Comparison of ENCODE assay signal across 20 cellular contexts in genomic region chr5:116037236-116037822, GRCh38. TPM values are rescaled to one million over a fixed set of nuclear protein-coding genes. Genes with fewer than 3 reads are reported as not detected.
DNase-seq lines count a peak whose midpoint lies in the region; ATAC-seq, FAIRE-seq and TF ChIP-seq lines count a peak whose summit lies in the region.
"Had no signal": no experiment of that assay in that cellular context is flagged by ENCODE, and none has a peak within 500 bp of the region (broad histone marks: within the 10 kb centered on the region; RNA-seq: fewer than 3 reads in every experiment).

No MANE protein-coding gene starts in this region.

- no peak overlapping the region for H2AFZ ChIP-seq in OCI-LY3 (ENCODE audit: low read depth, low read length)

- CTCF ChIA-PET in A549 (lab: Yijun Ruan, JAX): interaction anchor here (0.6 to 1.1 kb wide), 3 partner anchors 12 to 147 kb away, joined by 3 read pairs; no protein-coding TSS in a partner anchor
- CTCF ChIA-PET in activated CD4-positive, alpha-beta memory T cell treated with anti-CD3 and anti-CD28 coated beads for 36 hours (lab: Charles Lee): no interaction called here

- H3K36me3 Mint-ChIP-seq in activated CD4-positive, alpha-beta memory T cell treated with anti-CD3 and anti-CD28 coated beads for 36 hours: no peaks in the 10 kb centered on the region

- no peak overlapping the region for H3K9ac ChIP-seq in OCI-LY3 (ENCODE audit: low read length)

- FAIRE-seq in A549 (lab: Jason Lieb, UNC) (no peak), GM18507 (lab: Jason Lieb, UNC) (peak; percentile 47)

- H3K9me3 Mint-ChIP-seq in activated CD4-positive, alpha-beta memory T cell treated with anti-CD3 and anti-CD28 coated beads for 36 hours: no peaks in the 10 kb centered on the region
- H3K9me3 Mint-ChIP-seq: activated CD4-positive, alpha-beta T cell treated with anti-CD3 and anti-CD28 coated beads, Interleukin-2, amount 10 ng/mL, durations not matched to agents 7 days and 5 days had no signal

- WGBS in A549 (ENCODE audit: missing lambda C conversion rate): 32% methylated on average over 3 of the region's 3 CpGs

- intact Hi-C loops in activated CD4-positive, alpha-beta memory T cell treated with anti-CD3 and anti-CD28 coated beads for 36 hours (cut with micrococcal nuclease): no loop called here

- H3K27ac ChIP-seq in A549: no peak overlapping the region
- H3K27ac ChIP-seq in OCI-LY3 (ENCODE audit: low read length): no peak overlapping the region
- H3K27ac ChIP-seq: neutrophil, uterus had no signal

- H3K4me1 ChIP-seq in A549 (peaks cover 2% of the 10 kb centered on the region; the same call in 1 of the 3 replicates), OCI-LY3 (ENCODE audit: low read length) (peaks cover 35% of the 10 kb centered on the region)
- H3K4me1 ChIP-seq: uterus had no signal

- no peak for TF ChIP-seq EP300 in A549 (IDR thresholded peaks at IDR 0.05)

- no peaks in the 10 kb centered on the region for H3K36me3 ChIP-seq in OCI-LY3 (replicated peaks; ENCODE audit: low read depth, low read length)
- H3K36me3 ChIP-seq: neutrophil, uterus had no signal

- H3K4me2 ChIP-seq in A549 (no peak overlapping the region), OCI-LY3 (ENCODE audit: low read length) (no peak overlapping the region)

- peaks cover 23% of the 10 kb centered on the region for H3K27me3 Mint-ChIP-seq in activated CD4-positive, alpha-beta memory T cell treated with anti-CD3 and anti-CD28 coated beads for 36 hours

- POLR2A ChIA-PET in A549 (lab: Yijun Ruan, JAX): no interaction called here
- POLR2A ChIA-PET in activated CD4-positive, alpha-beta memory T cell treated with anti-CD3 and anti-CD28 coated beads for 36 hours (lab: Charles Lee): no interaction called here

- TF ChIP-seq RAD21 in A549 (conservative IDR thresholded peaks at IDR 0.05 in 1 of 2, IDR thresholded peaks at IDR 0.05 in 1 of 2): peak; percentile 20 to 23; a peak in 2 of 5 replicates

- TF ChIP-seq POLR2A in A549 (IDR thresholded peaks at IDR 0.05; ENCODE audit: low read length): no peak

- no peak for ATAC-seq in A549
- no peak for ATAC-seq in GM18502 (IDR thresholded peaks at IDR 0.05; ENCODE audit: poor library complexity, unreplicated experiment)

- TF ChIP-seq CTCF in A549 (IDR thresholded peaks at IDR 0.05): peak; percentile 25; the same call in 2 of the 3 replicates
- TF ChIP-seq CTCF in OCI-LY3 (IDR thresholded peaks at IDR 0.05; ENCODE audit: low read depth, low read length): peak; percentile 38; the same call in 1 of the 2 replicates
- peak; percentile 19 for TF ChIP-seq CTCF in fibroblast of mammary gland (conservative IDR thresholded peaks at IDR 0.05; ENCODE audit: control insufficient read depth, insufficient read depth, low read depth, low read length)

- H3K27me3 ChIP-seq in OCI-LY3 (ENCODE audit: low read depth, low read length): peaks cover 7% of the 10 kb centered on the region
- H3K27me3 ChIP-seq: neutrophil, uterus had no signal

- H3K4me1 Mint-ChIP-seq in activated CD4-positive, alpha-beta memory T cell treated with anti-CD3 and anti-CD28 coated beads for 36 hours (ENCODE audit: low read depth): no peaks in the 10 kb centered on the region

- no peaks in the 10 kb centered on the region for H4K20me1 ChIP-seq in OCI-LY3 (ENCODE audit: insufficient read depth, low read length)

- H3K27ac Mint-ChIP-seq in activated CD4-positive, alpha-beta memory T cell treated with anti-CD3 and anti-CD28 coated beads for 36 hours: no peak overlapping the region
- H3K27ac Mint-ChIP-seq: activated CD4-positive, alpha-beta T cell treated with anti-CD3 and anti-CD28 coated beads, Interleukin-2, amount 10 ng/mL, durations not matched to agents 7 days and 5 days had no signal

- DNase-seq in A549 (ENCODE audit: low read depth in 1 of 2, low spot score in 1 of 2): peak in 1 of 2 experiments; percentile 12
- no peak for DNase-seq in GM18507 (ENCODE audit: extremely low spot score, insufficient read length, low read depth)
- peak; percentile 29 for DNase-seq in fibroblast of mammary gland (ENCODE audit: low read depth)
- DNase-seq in activated CD4-positive, alpha-beta memory T cell treated with anti-CD3 and anti-CD28 coated beads for 36 hours: no peak
- no peak for DNase-seq in SHP77 treated with DMSO at 0.1 percent for 48 hours (lab: John Stamatoyannopoulos, UW)
- DNase-seq in mucosa of gallbladder (ENCODE audit: low spot score): no peak
- DNase-seq: activated CD4-positive, alpha-beta T cell treated with anti-CD3 and anti-CD28 coated beads, Interleukin-2, amount 10 ng/mL, durations not matched to agents 7 days and 5 days; activated gamma-delta T cell; AML-193; caudate nucleus; foreskin melanocyte; NCI-H1417 treated with DMSO at 0.1 percent for 48 hours; NCI-H774; stimulated activated CD4-positive, alpha-beta T cell treated with anti-CD3 and anti-CD28 coated beads, Interleukin-15, amount 100 ng/mL, for 24 hours; stimulated activated CD8-positive, alpha-beta memory T cell treated with anti-CD3 and anti-CD28 coated beads, Interleukin-4, amount 100 ng/mL, for 48 hours; T-helper 1 cell; uterus had no signal

- no peaks in the 10 kb centered on the region for H3K79me2 ChIP-seq in OCI-LY3 (ENCODE audit: low read length)

- H3K4me3 ChIP-seq in A549 (no peak overlapping the region), OCI-LY3 (ENCODE audit: low read length) (no peak overlapping the region), fibroblast of mammary gland (ENCODE audit: control insufficient read depth, low read depth, low read length) (no peak overlapping the region)
- H3K4me3 ChIP-seq: uterus had no signal

- no peaks in the 10 kb centered on the region for H3K9me3 ChIP-seq in A549
- H3K9me3 ChIP-seq in OCI-LY3 (ENCODE audit: insufficient read depth, low read length): no peaks in the 10 kb centered on the region
- H3K9me3 ChIP-seq: neutrophil, uterus had no signal

- H3K4me3 Mint-ChIP-seq in activated CD4-positive, alpha-beta memory T cell treated with anti-CD3 and anti-CD28 coated beads for 36 hours: no peak overlapping the region
- H3K4me3 Mint-ChIP-seq: activated CD4-positive, alpha-beta T cell treated with anti-CD3 and anti-CD28 coated beads, Interleukin-2, amount 10 ng/mL, durations not matched to agents 7 days and 5 days had no signal

TF ChIP-seq in A549, 52 proteins besides CTCF, POLR2A, EP300 and RAD21 (continues in another document):
- TF ChIP-seq RFX5 (IDR thresholded peaks at IDR 0.05) (no peak), HDAC2 (IDR thresholded peaks at IDR 0.05) (no peak), HEYL (CRISPR knock-in tag; IDR thresholded peaks at IDR 0.05) (no peak), CBX8 (IDR thresholded peaks at IDR 0.05) (no peak), HMGXB4 (CRISPR knock-in tag; IDR thresholded peaks at IDR 0.05; ENCODE audit: borderline replicate concordance) (no peak), RCOR1 (IDR thresholded peaks at IDR 0.05; ENCODE audit: low read depth, low read length) (no peak), ELK1 (IDR thresholded peaks at IDR 0.05; ENCODE audit: low read depth, low read length) (no peak), MAX (IDR thresholded peaks at IDR 0.05) (no peak), ZC3H11A (IDR thresholded peaks at IDR 0.05) (no peak), BHLHE40 (IDR thresholded peaks at IDR 0.05; ENCODE audit: low read depth, low read length) (no peak), HOXB5 (CRISPR knock-in tag; IDR thresholded peaks at IDR 0.05) (no peak)

RNA-seq across cellular contexts. Expression of gene ARL14EPL, which starts 5.1 kb away (rescaled TPM):
- polyA plus RNA-seq in A549 (2011; rRNA removed) (0.21 TPM in 2 replicates), A549 (2017; fragmentation: RNase III; extraction: RNeasy Plus Mini Kit Qiagen cat#74134 plus additional on column Dnase treatment) (0.05 to 0.12 TPM (median 0.12 TPM) in 3 replicates)
- 0.04 and 0.05 TPM in 2 replicates for polyA plus RNA-seq in A549 (2012; cell fraction: cytosol; rRNA removed)
- polyA plus RNA-seq in A549 (2012; cell fraction: nucleus; rRNA removed): 0.07 TPM in 1 of 2 replicates, not detected in the other
- 1.6 TPM in 1 of 2 replicates, not detected in the other for polyA minus RNA-seq in A549 (2011; rRNA and poly(A)+ RNA removed)
- total RNA-seq in activated CD4-positive, alpha-beta memory T cell treated with anti-CD3 and anti-CD28 coated beads for 36 hours: not detected
- total RNA-seq in mucosa of gallbladder: not detected
- total RNA-seq: activated CD4-positive, alpha-beta T cell treated with anti-CD3 and anti-CD28 coated beads, Interleukin-2, amount 10 ng/mL, durations not matched to agents 7 days and 5 days; uterus had no signal

RNA-seq across cellular contexts. Expression of gene COMMD10, which starts 47.5 kb away (rescaled TPM):
- 49.6 and 63.9 TPM in 2 replicates for polyA plus RNA-seq in A549 (2011; rRNA removed)
- polyA plus RNA-seq in A549 (2012; cell fraction: cytosol; rRNA removed): 11.3 and 12.0 TPM in 2 replicates
- polyA plus RNA-seq in A549 (2012; cell fraction: nucleus; rRNA removed): 4.0 and 6.4 TPM in 2 replicates
- polyA plus RNA-seq in A549 (2017; fragmentation: RNase III; extraction: RNeasy Plus Mini Kit Qiagen cat#74134 plus additional on column Dnase treatment): 38.4 to 40.8 TPM (median 40.2 TPM) in 3 replicates
- polyA minus RNA-seq in A549 (2011; rRNA and poly(A)+ RNA removed): 9.6 and 11.0 TPM in 2 replicates
- 10 to 100 TPM; 22.1 to 24.3 TPM for total RNA-seq in activated CD4-positive, alpha-beta memory T cell treated with anti-CD3 and anti-CD28 coated beads for 36 hours
- total RNA-seq in mucosa of gallbladder: 32.8 TPM
